ENCODE assay signal across 29 cellular contexts in the genomic region with DNA sequence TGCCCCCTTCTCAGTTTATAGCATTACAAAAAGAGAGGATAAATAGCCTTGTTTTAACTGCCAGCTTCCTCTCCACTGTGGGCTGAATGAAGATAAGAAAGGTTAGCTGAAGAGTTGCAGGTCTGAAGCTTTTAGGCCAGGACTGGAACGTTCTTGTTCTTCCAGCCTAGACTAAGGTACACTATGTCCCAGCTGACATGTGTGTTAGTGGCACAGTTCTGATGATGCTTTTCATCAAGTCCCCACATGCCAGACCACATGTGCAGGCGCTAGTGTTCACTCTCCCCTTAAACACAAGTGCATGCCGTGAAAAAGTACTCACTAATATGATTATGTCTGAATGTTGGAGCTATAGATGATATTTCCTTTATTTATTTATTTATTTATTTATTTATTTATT. TPM values are rescaled to one million over a fixed set of nuclear protein-coding genes. Genes with fewer than 3 reads are reported as not detected.
"Had no signal": no experiment of that assay in that cellular context is flagged by ENCODE, and none has a peak within 500 bp of the region (broad histone marks: within the 10 kb centered on the region; RNA-seq: fewer than 3 reads in every experiment).

No MANE protein-coding gene starts in this region.

- H3K27ac Mint-ChIP-seq: activated CD8-positive, alpha-beta T cell treated with anti-CD3 and anti-CD28 coated beads for 36 hours; activated naive CD4-positive, alpha-beta T cell treated with anti-CD3 and anti-CD28 coated beads, Interleukin-2, amount 10 ng/mL, durations not matched to agents 7 days and 5 days; activated naive CD8-positive, alpha-beta T cell treated with anti-CD3 and anti-CD28 coated beads, Interleukin-2, amount 10 ng/mL, durations not matched to agents 7 days and 5 days; activated T-cell treated with anti-CD3 and anti-CD28 coated beads, Interleukin-2, amount 50 U/mL, for 72 hours; activated T-helper 2 cell treated with anti-CD3 and anti-CD28 coated beads, Interferon-gamma antibody, Interleukin-2, Interleukin-4, amounts not matched to agents 10 μg/mL and 5 μg/mL and 100 μg/mL, durations not matched to agents 14 hours and 24 hours and 36 hours; T-helper 1 cell treated with Interleukin-12 subunit alpha and Interleukin-12 subunit beta and Interleukin-4 antibody, amounts not matched to agents 30 μg/mL and 1 μg/mL, for 36 hours had no signal

- H3K27me3 ChIP-seq: adrenal gland, MG63, Peyer's patch had no signal

- H3K9me3 Mint-ChIP-seq: activated CD8-positive, alpha-beta T cell treated with anti-CD3 and anti-CD28 coated beads for 36 hours; activated naive CD4-positive, alpha-beta T cell treated with anti-CD3 and anti-CD28 coated beads, Interleukin-2, amount 10 ng/mL, durations not matched to agents 7 days and 5 days; activated naive CD8-positive, alpha-beta T cell treated with anti-CD3 and anti-CD28 coated beads, Interleukin-2, amount 10 ng/mL, durations not matched to agents 7 days and 5 days; activated T-cell treated with anti-CD3 and anti-CD28 coated beads, Interleukin-2, amount 50 U/mL, for 72 hours; activated T-helper 2 cell treated with anti-CD3 and anti-CD28 coated beads, Interferon-gamma antibody, Interleukin-2, Interleukin-4, amounts not matched to agents 10 μg/mL and 5 μg/mL and 100 μg/mL, durations not matched to agents 14 hours and 24 hours and 36 hours; T-helper 1 cell treated with Interleukin-12 subunit alpha and Interleukin-12 subunit beta and Interleukin-4 antibody, amounts not matched to agents 30 μg/mL and 1 μg/mL, for 36 hours had no signal

- H3K27me3 Mint-ChIP-seq: activated CD8-positive, alpha-beta T cell treated with anti-CD3 and anti-CD28 coated beads for 36 hours; activated naive CD4-positive, alpha-beta T cell treated with anti-CD3 and anti-CD28 coated beads, Interleukin-2, amount 10 ng/mL, durations not matched to agents 7 days and 5 days; activated naive CD8-positive, alpha-beta T cell treated with anti-CD3 and anti-CD28 coated beads, Interleukin-2, amount 10 ng/mL, durations not matched to agents 7 days and 5 days had no signal

- H3K4me1 Mint-ChIP-seq: activated naive CD4-positive, alpha-beta T cell treated with anti-CD3 and anti-CD28 coated beads, Interleukin-2, amount 10 ng/mL, durations not matched to agents 7 days and 5 days had no signal

- H3K36me3 ChIP-seq: MG63, Peyer's patch had no signal

- H3K4me3 ChIP-seq: adrenal gland, MG63, Peyer's patch had no signal

- DNase-seq: activated CD4-positive, alpha-beta T cell treated with anti-CD3 and anti-CD28 coated beads for 4 hours; activated CD8-positive, alpha-beta memory T cell treated with anti-CD3 and anti-CD28 coated beads, Interleukin-2, amount 50 U/mL, for 4 hours; activated CD8-positive, alpha-beta T cell treated with anti-CD3 and anti-CD28 coated beads for 36 hours; activated gamma-delta T cell treated with Interleukin-2 at 50 U/mL for 16 hours; activated naive CD4-positive, alpha-beta T cell treated with anti-CD3 and anti-CD28 coated beads, Interleukin-2, amount 10 ng/mL, durations not matched to agents 7 days and 5 days; activated naive CD8-positive, alpha-beta T cell treated with anti-CD3 and anti-CD28 coated beads, Interleukin-2, amount 10 ng/mL, durations not matched to agents 7 days and 5 days; activated T-cell treated with anti-CD3 and anti-CD28 coated beads, Interleukin-2, amount 50 U/mL, for 72 hours; anterior cingulate cortex; central memory CD4-positive, alpha-beta T cell; IMR-90; KG1; MG63; MV-4-11; NCI-H1092 treated with DMSO at 0.1 percent for 48 hours; NCI-H1417 treated with DMSO at 0.1 percent for 48 hours; NCI-H1694; NCI-H2029 treated with DMSO at 0.1 percent for 48 hours; NCI-H345; NCI-H510A; NCI-H69; NK-92 treated with Interleukin-12 subunit alpha and Interleukin-12 subunit beta, amount 100 ng/mL, for 24 hours; SHP77 treated with DMSO at 0.1 percent for 48 hours; WERI-Rb-1 had no signal

- H3K9me3 ChIP-seq: adrenal gland, MG63, Peyer's patch had no signal

- H3K4me3 Mint-ChIP-seq: activated CD8-positive, alpha-beta T cell treated with anti-CD3 and anti-CD28 coated beads for 36 hours; activated naive CD4-positive, alpha-beta T cell treated with anti-CD3 and anti-CD28 coated beads, Interleukin-2, amount 10 ng/mL, durations not matched to agents 7 days and 5 days; activated naive CD8-positive, alpha-beta T cell treated with anti-CD3 and anti-CD28 coated beads, Interleukin-2, amount 10 ng/mL, durations not matched to agents 7 days and 5 days; activated T-cell treated with anti-CD3 and anti-CD28 coated beads, Interleukin-2, amount 50 U/mL, for 72 hours; T-helper 1 cell treated with Interleukin-12 subunit alpha and Interleukin-12 subunit beta and Interleukin-4 antibody, amounts not matched to agents 30 μg/mL and 1 μg/mL, for 36 hours had no signal

- H3K36me3 Mint-ChIP-seq: activated naive CD8-positive, alpha-beta T cell treated with anti-CD3 and anti-CD28 coated beads, Interleukin-2, amount 10 ng/mL, durations not matched to agents 7 days and 5 days had no signal

- H3K4me1 ChIP-seq: adrenal gland, Peyer's patch had no signal

- H3K27ac ChIP-seq: Peyer's patch, RWPE1, WERI-Rb-1 had no signal

- ATAC-seq: activated CD4-positive, CD25-positive, alpha-beta regulatory T cell treated with anti-CD3 and anti-CD28 coated beads, Interleukin-2, amount 50 U/mL, for 24 hours; activated CD8-positive, alpha-beta T cell treated with anti-CD3 and anti-CD28 coated beads for 36 hours; activated T-cell treated with anti-CD3 and anti-CD28 coated beads, Interleukin-2, amount 50 U/mL, for 72 hours had no signal

RNA-seq across cellular contexts. Expression of a gene that starts 54.1 kb away (rescaled TPM):
- total RNA-seq: activated T-cell treated with anti-CD3 and anti-CD28 coated beads, Interleukin-2, amount 50 U/mL, for 72 hours; IMR-90 had no signal
- polyA plus RNA-seq: IMR-90 had no signal
